12 cellular contexts compared by ENCODE assay signal in genomic region chr9:98142182-98142924, GRCh38. TPM values are rescaled to one million over a fixed set of nuclear protein-coding genes. Genes with fewer than 3 reads are reported as not detected.
DNase-seq lines count a peak whose midpoint lies in the region; ATAC-seq and TF ChIP-seq lines count a peak whose summit lies in the region.
"Had no signal": no experiment of that assay in that cellular context is flagged by ENCODE, and none has a peak within 500 bp of the region (broad histone marks: within the 10 kb centered on the region; RNA-seq: fewer than 3 reads in every experiment).

No MANE protein-coding gene starts in this region.

- CTCF ChIA-PET in RWPE1 (lab: Yijun Ruan, JAX), result interaction anchor here (0.6 to 0.8 kb wide), 5 partner anchors 10 to 68 kb away, joined by 3 to 4 read pairs (median 3); no protein-coding TSS in a partner anchor

- peak; percentile 26 for ATAC-seq in sciatic nerve
- ATAC-seq in GM18858 (IDR thresholded peaks at IDR 0.05; ENCODE audit: unreplicated experiment), result no peak
- ATAC-seq: activated naive CD8-positive, alpha-beta T cell treated with anti-CD3 and anti-CD28 coated beads, Interleukin-2, amount 50 U/mL, for 24 hours had no signal

- intact Hi-C loops in head of caudate nucleus (cut with DNase I) (loop anchor here (10.0 kb wide), 1 partner anchor 58 kb away; no protein-coding TSS in a partner anchor), sciatic nerve (cut with DNase I) (no loop called here)

- DNase-seq in GM20000 (ENCODE audit: low spot score) (peak; percentile 46), RWPE1 (ENCODE audit: low spot score) (peak; percentile 95), head of caudate nucleus (peak in 23 of 42 donors; percentile 12 to 73 (median 39)), sciatic nerve (ENCODE audit: low spot score) (no peak), NCI-H2196 treated with DMSO at 0.1 percent for 48 hours (lab: John Stamatoyannopoulos, UW; ENCODE audit: unreplicated experiment) (no peak)
- no peak for DNase-seq in stimulated activated CD4-positive, alpha-beta T cell treated with anti-CD3 and anti-CD28 coated beads, Interleukin-4, amount 100 ng/mL, for 1 hour
- DNase-seq in stimulated activated naive CD4-positive, alpha-beta T cell (lab: John Stamatoyannopoulos, UW), result no peak
- DNase-seq: activated CD4-positive, alpha-beta memory T cell treated with anti-CD3 and anti-CD28 coated beads for 36 hours; activated naive CD8-positive, alpha-beta T cell treated with anti-CD3 and anti-CD28 coated beads, Interleukin-2, amount 50 U/mL, for 24 hours; NCI-H446; stimulated activated naive CD4-positive, alpha-beta T cell treated with Interleukin-2 at 50 U/mL for 16 hours had no signal

- TF ChIP-seq CTCF in GM20000 (IDR thresholded peaks at IDR 0.05; ENCODE audit: extremely low read depth, missing control alignments), result no peak
- no peak for TF ChIP-seq CTCF in RWPE1 (conservative IDR thresholded peaks at IDR 0.05; ENCODE audit: low read depth)

- POLR2A ChIA-PET in RWPE1 (lab: Yijun Ruan, JAX; ENCODE audit: low non-redundant PET), result no interaction called here

- H3K27ac ChIP-seq in RWPE1, result peak overlapping the region; percentile 98

RNA-seq across cellular contexts. Expression of gene TRIM14, which starts 23.3 kb away (rescaled TPM):
- total RNA-seq in sciatic nerve, result 12.6 TPM

RNA-seq across cellular contexts. Expression of gene CORO2A, which starts 50.1 kb away (rescaled TPM):
- 3.7 TPM for total RNA-seq in sciatic nerve

Comparison
In these comparisons a context has a peak if more than half of its experiments do, and no peak if none do; other contexts are left out.
1. DNase-seq: peak in GM20000 (single experiment), RWPE1 (single experiment) and head of caudate nucleus (23 of 42); none in sciatic nerve (single experiment), NCI-H2196 treated with DMSO at 0.1 percent for 48 hours (single experiment), stimulated activated CD4-positive, alpha-beta T cell treated with anti-CD3 and anti-CD28 coated beads, Interleukin-4, amount 100 ng/mL, for 1 hour (single experiment) and stimulated activated naive CD4-positive, alpha-beta T cell (0 of 6).